In the genomic region with DNA sequence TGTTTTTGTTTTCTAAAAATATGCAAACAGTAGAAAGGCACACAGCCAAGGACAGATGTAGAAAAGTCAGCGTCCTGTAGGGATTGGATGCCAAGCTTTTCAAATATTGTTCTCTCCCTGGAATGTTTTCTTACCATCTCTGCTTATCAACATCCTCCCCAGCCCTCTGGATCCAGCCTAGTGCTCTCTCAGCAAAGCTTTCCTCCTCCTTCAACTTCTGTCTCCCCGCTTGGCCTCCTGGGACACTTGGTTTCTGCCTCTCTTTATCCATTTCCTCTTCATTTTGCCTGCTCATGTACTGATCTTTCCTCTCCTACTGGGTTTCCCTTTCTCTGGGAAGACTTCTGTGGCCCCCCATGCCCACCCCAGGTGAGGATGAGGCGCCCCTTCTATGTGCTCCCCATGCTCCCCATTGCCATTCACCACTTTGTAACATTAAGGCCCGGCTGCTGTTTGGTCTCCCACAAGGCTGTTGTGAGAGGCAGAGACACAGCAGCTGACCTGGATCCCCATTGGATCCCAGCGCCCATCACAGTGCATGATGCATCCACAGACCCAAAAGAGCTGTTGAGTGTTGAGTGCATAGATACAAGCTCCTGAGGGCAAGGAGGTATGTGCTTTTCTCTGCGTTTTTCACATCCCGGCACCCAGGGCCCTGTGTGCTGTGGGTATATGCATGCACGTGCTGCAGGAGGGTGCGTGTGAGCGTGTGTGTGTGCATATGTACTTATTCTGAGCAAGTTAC, we compare ENCODE assay signal across 9 cellular contexts. TPM values are rescaled to one million over a fixed set of nuclear protein-coding genes. Genes with fewer than 3 reads are reported as not detected.
DNase-seq lines count a peak whose midpoint lies in the region; ATAC-seq lines count a peak whose summit lies in the region.
"Had no signal": no experiment of that assay in that cellular context is flagged by ENCODE, and none has a peak within 500 bp of the region (broad histone marks: within the 10 kb centered on the region; RNA-seq: fewer than 3 reads in every experiment).

No MANE protein-coding gene starts in this region.

- CTCF ChIA-PET in T-cell (lab: Charles Lee), result interaction anchor here (0.6 to 11.2 kb wide), 15 partner anchors 12 to 445 kb away, joined by 3 to 174 read pairs (median 4); no protein-coding TSS in a partner anchor

- H3K27me3 Mint-ChIP-seq in T-cell, result no peaks in the 10 kb centered on the region
- H3K27me3 Mint-ChIP-seq in naive thymus-derived CD8-positive, alpha-beta T cell, result no peaks in the 10 kb centered on the region

- H3K9me3 Mint-ChIP-seq in T-cell, result no peaks in the 10 kb centered on the region
- H3K9me3 Mint-ChIP-seq in naive thymus-derived CD8-positive, alpha-beta T cell, result no peaks in the 10 kb centered on the region

- ATAC-seq in T-cell (replicated peaks in 1 of 4), result peak in 3 of 4 experiments; percentile 10 to 24 (median 18)
- peak; percentile 4 to 7 for ATAC-seq in naive thymus-derived CD8-positive, alpha-beta T cell
- no peak for ATAC-seq in HG03521 (IDR thresholded peaks at IDR 0.05; ENCODE audit: unreplicated experiment)

- peaks cover 57% of the 10 kb centered on the region for H3K36me3 Mint-ChIP-seq in T-cell
- peaks cover 0 to 97% (median 24%) of the 10 kb centered on the region in 3 donors for H3K36me3 Mint-ChIP-seq in naive thymus-derived CD8-positive, alpha-beta T cell

- H3K4me3 Mint-ChIP-seq in T-cell, result peak overlapping the region; percentile 64 to 81 (median 69)
- peak overlapping the region; percentile 57 to 89 (median 78) for H3K4me3 Mint-ChIP-seq in naive thymus-derived CD8-positive, alpha-beta T cell

- POLR2A ChIA-PET in T-cell (lab: Charles Lee), result interaction anchor here (0.6 to 2.1 kb wide), 6 partner anchors 20 to 62 kb away, joined by 3 to 10 read pairs (median 4); no protein-coding TSS in a partner anchor
- POLR2A ChIA-PET in naive thymus-derived CD8-positive, alpha-beta T cell (lab: Charles Lee), result interaction anchor here (0.6 to 59.1 kb wide), 6 partner anchors 10 to 119 kb away, joined by 3 to 2215 read pairs (median 3); a partner anchor contains a TSS

- H3K27ac Mint-ChIP-seq in T-cell, result peak overlapping the region; percentile 94 to 96
- peak overlapping the region; percentile 93 to 98 (median 96) for H3K27ac Mint-ChIP-seq in naive thymus-derived CD8-positive, alpha-beta T cell

- peaks cover 97 to 100% (median 98%) of the 10 kb centered on the region in 3 donors for H3K4me1 Mint-ChIP-seq in T-cell
- peaks cover 61 to 96% (median 95%) of the 10 kb centered on the region in 4 donors for H3K4me1 Mint-ChIP-seq in naive thymus-derived CD8-positive, alpha-beta T cell

- peak; percentile 48 for DNase-seq in Ammon's horn (ENCODE audit: low spot score)
- DNase-seq in T-cell, result peak in 5 of 34 experiments; percentile 14 to 39 (median 20)
- peak; percentile 16 for DNase-seq in dermis blood vessel endothelial cell
- DNase-seq in naive thymus-derived CD8-positive, alpha-beta T cell, result peak in 2 of 10 donors; percentile 29 to 32
- no peak for DNase-seq in CD1c-positive myeloid dendritic cell (ENCODE audit: extremely low spot score)
- no peak for DNase-seq in AML-193 (lab: John Stamatoyannopoulos, UW)
- no peak for DNase-seq in UCSD-AML1 (lab: John Stamatoyannopoulos, UW; ENCODE audit: unreplicated experiment)
- DNase-seq: NCI-H774 had no signal

RNA-seq across cellular contexts. Expression of a gene that starts 38.2 kb away (rescaled TPM):
- total RNA-seq in T-cell, result 1,000 to 10,000 TPM; 1,049 to 1,157 (median 1,125) TPM
- 7.7 and 12.9 TPM in 2 replicates for total RNA-seq in dermis blood vessel endothelial cell
- total RNA-seq in naive thymus-derived CD8-positive, alpha-beta T cell, result 1,000 to 10,000 TPM; 1,491 to 1,493 TPM
- polyA plus RNA-seq in naive thymus-derived CD8-positive, alpha-beta T cell, result 100 to 1,000 TPM; 111 to 153 (median 148) TPM

RNA-seq across cellular contexts. Expression of a gene that starts 56.0 kb away (rescaled TPM):
- total RNA-seq in T-cell (under 1 TPM in 4 of 5 donors, not detected in 1; 0.19 to 0.79 (median 0.49) TPM), dermis blood vessel endothelial cell (0.68 and 2.0 TPM in 2 replicates)
- total RNA-seq in naive thymus-derived CD8-positive, alpha-beta T cell, result under 1 TPM in 1 of 2 experiments, not detected in 1; 0.49 TPM
- 1 to 10 TPM in 2 of 3 donors, under 1 TPM in 1; 0.39 to 1.1 (median 1.0) TPM for polyA plus RNA-seq in naive thymus-derived CD8-positive, alpha-beta T cell

Comparison
In these comparisons a context has a peak if more than half of its experiments do, and no peak if none do; other contexts are left out.
1. DNase-seq: peak in Ammon's horn (single experiment) and dermis blood vessel endothelial cell (single experiment); none in CD1c-positive myeloid dendritic cell (single experiment), AML-193 (0 of 2) and UCSD-AML1 (single experiment).
2. RNA of a gene that starts 38.2 kb away (total RNA-seq): 1,491 to 1,493 TPM in naive thymus-derived CD8-positive, alpha-beta T cell and 1,049 to 1,157 TPM in T-cell; 7.7 to 12.9 TPM in dermis blood vessel endothelial cell; every median in the first group is over 10 times any median in the second.